Comparison of ENCODE assay signal across 30 cellular contexts in genomic region chr9:4830699-4831098, GRCh38.
"Had no signal": no experiment of that assay in that cellular context is flagged by ENCODE, and none has a peak within 500 bp of the region (broad histone marks: within the 10 kb centered on the region; RNA-seq: fewer than 3 reads in every experiment).

No MANE protein-coding gene starts in this region.

- H3K4me1 ChIP-seq: uterus had no signal

- H3K27me3 Mint-ChIP-seq: memory B cell; naive thymus-derived CD4-positive, alpha-beta T cell; stimulated activated naive B cell treated with anti-CD40 and anti-IgM and Interleukin-4, amounts not matched to agents 10 μg/mL and 1 μg/mL and 100 μg/mL, for 72 hours; stimulated activated naive CD8-positive, alpha-beta T cell treated with anti-CD3 and anti-CD28 coated beads, Interleukin-15, Interleukin-2, amounts not matched to agents 100 ng/mL and 50 ng/mL, for 24 hours had no signal

- H3K4me1 Mint-ChIP-seq: immature natural killer cell had no signal

- H3K27ac ChIP-seq: esophagus muscularis mucosa, heart right ventricle, ovary, right lobe of liver, thoracic aorta, transverse colon, upper lobe of right lung, uterus had no signal

- H3K27ac Mint-ChIP-seq: immature natural killer cell; memory B cell; naive thymus-derived CD4-positive, alpha-beta T cell; stimulated activated naive B cell treated with anti-CD40 and anti-IgM and Interleukin-4, amounts not matched to agents 10 μg/mL and 1 μg/mL and 100 μg/mL, for 72 hours; stimulated activated naive CD8-positive, alpha-beta T cell treated with anti-CD3 and anti-CD28 coated beads, Interleukin-15, Interleukin-2, amounts not matched to agents 100 ng/mL and 50 ng/mL, for 24 hours had no signal

- DNase-seq: effector memory CD4-positive, alpha-beta T cell; glutamatergic neuron; heart right ventricle; hypothalamus; immature natural killer cell; islet precursor cell; kidney glomerular epithelial cell; left colon; left ventricle myocardium superior; midbrain; naive thymus-derived CD4-positive, alpha-beta T cell; occipital lobe; ovary; posterior cingulate gyrus; retina; right lobe of liver; small intestine; stimulated activated CD4-positive, alpha-beta T cell treated with anti-CD3 and anti-CD28 coated beads, Interleukin-15, amount 100 ng/mL, for 24 hours; stimulated activated CD4-positive, alpha-beta T cell treated with anti-CD3 and anti-CD28 coated beads, Interleukin-2, amount 100 ng/mL, for 48 hours; stimulated activated naive B cell treated with anti-CD40 and anti-IgM and Interleukin-4, amounts not matched to agents 10 μg/mL and 1 μg/mL and 100 μg/mL, for 72 hours; transverse colon; upper lobe of right lung; uterus had no signal

- H3K4me3 Mint-ChIP-seq: immature natural killer cell; memory B cell; naive thymus-derived CD4-positive, alpha-beta T cell; stimulated activated naive B cell treated with anti-CD40 and anti-IgM and Interleukin-4, amounts not matched to agents 10 μg/mL and 1 μg/mL and 100 μg/mL, for 72 hours; stimulated activated naive CD8-positive, alpha-beta T cell treated with anti-CD3 and anti-CD28 coated beads, Interleukin-15, Interleukin-2, amounts not matched to agents 100 ng/mL and 50 ng/mL, for 24 hours had no signal

- ATAC-seq: heart right ventricle; left colon; left ventricle myocardium superior; naive thymus-derived CD4-positive, alpha-beta T cell; stimulated activated naive B cell treated with anti-CD40 and anti-IgM and Interleukin-4, amounts not matched to agents 10 μg/mL and 1 μg/mL and 100 μg/mL, for 72 hours; upper lobe of right lung had no signal

- H3K4me3 ChIP-seq: coronary artery, esophagus muscularis mucosa, heart right ventricle, lung, ovary, right lobe of liver, thoracic aorta, transverse colon, upper lobe of right lung, uterus had no signal

- H3K9me3 ChIP-seq: esophagus muscularis mucosa, heart right ventricle, ovary, right lobe of liver, thoracic aorta, transverse colon, upper lobe of right lung, uterus had no signal

- H3K9me3 Mint-ChIP-seq: immature natural killer cell; memory B cell; naive thymus-derived CD4-positive, alpha-beta T cell; stimulated activated naive B cell treated with anti-CD40 and anti-IgM and Interleukin-4, amounts not matched to agents 10 μg/mL and 1 μg/mL and 100 μg/mL, for 72 hours; stimulated activated naive CD8-positive, alpha-beta T cell treated with anti-CD3 and anti-CD28 coated beads, Interleukin-15, Interleukin-2, amounts not matched to agents 100 ng/mL and 50 ng/mL, for 24 hours had no signal

- H3K36me3 ChIP-seq: ovary, upper lobe of right lung, uterus had no signal

- H3K27me3 ChIP-seq: esophagus muscularis mucosa, foreskin keratinocyte, heart right ventricle, ovary, right lobe of liver, transverse colon, upper lobe of right lung, uterus had no signal
